30 cellular contexts compared by ENCODE assay signal in the genomic region with DNA sequence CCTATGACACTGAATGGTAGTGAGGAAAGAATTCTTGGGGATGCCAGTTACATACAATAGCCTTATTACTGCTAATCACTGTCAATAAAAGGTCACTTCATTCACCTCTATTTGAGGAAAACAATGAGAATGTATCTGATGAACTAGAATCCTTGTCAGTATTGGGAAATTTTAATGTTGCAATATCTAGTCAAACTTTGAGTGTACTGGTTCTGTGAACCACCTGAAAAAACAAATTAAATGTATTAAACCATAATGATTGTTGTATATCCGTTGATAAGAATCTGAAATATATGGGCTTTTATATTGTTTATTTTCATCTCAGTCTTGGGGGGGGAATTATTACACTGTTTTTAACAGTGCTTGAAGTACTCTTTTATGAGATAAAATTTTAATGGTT.
"Had no signal": no experiment of that assay in that cellular context is flagged by ENCODE, and none has a peak within 500 bp of the region (broad histone marks: within the 10 kb centered on the region; RNA-seq: fewer than 3 reads in every experiment).

No MANE protein-coding gene starts in this region.

- H3K4me1 Mint-ChIP-seq: nephron; neural crest cell; stimulated activated naive B cell treated with anti-CD40 and anti-IgM and Interleukin-4, amounts not matched to agents 10 μg/mL and 1 μg/mL and 100 μg/mL, for 72 hours had no signal

- H3K4me3 Mint-ChIP-seq: naive thymus-derived CD8-positive, alpha-beta T cell; nephron; neural crest cell; stimulated activated naive B cell treated with anti-CD40 and anti-IgM and Interleukin-4, amounts not matched to agents 10 μg/mL and 1 μg/mL and 100 μg/mL, for 72 hours had no signal

- H3K27me3 Mint-ChIP-seq: naive thymus-derived CD8-positive, alpha-beta T cell; stimulated activated naive B cell treated with anti-CD40 and anti-IgM and Interleukin-4, amounts not matched to agents 10 μg/mL and 1 μg/mL and 100 μg/mL, for 72 hours had no signal

- H3K4me3 ChIP-seq: lower lobe of right lung, pancreas, prostate gland, skin epidermis, stomach, testis, thyroid gland, transverse colon, upper lobe of left lung, vagina had no signal

- H3K27ac ChIP-seq: lower lobe of right lung, pancreas, prostate gland, skin epidermis, stomach, testis, thyroid gland, upper lobe of left lung, vagina had no signal

- FAIRE-seq: keratinocyte, pancreas had no signal

- H3K9me3 ChIP-seq: lower lobe of right lung, pancreas, prostate gland, stomach, testis, thyroid gland, transverse colon, upper lobe of left lung, vagina had no signal

- H3K27ac Mint-ChIP-seq: nephron; stimulated activated naive B cell treated with anti-CD40 and anti-IgM and Interleukin-4, amounts not matched to agents 10 μg/mL and 1 μg/mL and 100 μg/mL, for 72 hours had no signal

- DNase-seq: kidney glomerular epithelial cell; left cardiac atrium; lower lobe of right lung; mammary epithelial cell; mesenchymal stem cell; naive thymus-derived CD8-positive, alpha-beta T cell; nucleus accumbens; pancreas; posterior cingulate gyrus; retina; right cardiac atrium; stimulated activated CD4-positive, alpha-beta T cell treated with anti-CD3 and anti-CD28 coated beads, Interleukin-12 subunit alpha, Interleukin-12 subunit beta, amount 100 ng/mL, for 4 hours; stimulated activated CD4-positive, alpha-beta T cell treated with anti-CD3 and anti-CD28 coated beads, Interleukin-15, amount 100 ng/mL, for 24 hours; stimulated activated CD4-positive, alpha-beta T cell treated with anti-CD3 and anti-CD28 coated beads, Interleukin-2, amount 100 ng/mL, for 24 hours; stimulated activated CD4-positive, alpha-beta T cell treated with anti-CD3 and anti-CD28 coated beads, Interleukin-4, amount 100 ng/mL, for 1 hour; stimulated activated naive B cell treated with anti-CD40 and anti-IgM and Interleukin-4, amounts not matched to agents 10 μg/mL and 1 μg/mL and 100 μg/mL, for 72 hours; stimulated activated naive CD8-positive, alpha-beta T cell treated with anti-CD3 and anti-CD28 coated beads, Interleukin-15, Interleukin-2, amounts not matched to agents 100 U/mL and 50 U/mL, for 24 hours; stomach; testis; thyroid gland; transverse colon; upper lobe of left lung had no signal

- H3K4me1 ChIP-seq: lower lobe of right lung, pancreas, prostate gland, stomach, thyroid gland, upper lobe of left lung, vagina had no signal

- H3K9me3 Mint-ChIP-seq: naive thymus-derived CD8-positive, alpha-beta T cell; nephron; neural crest cell; stimulated activated naive B cell treated with anti-CD40 and anti-IgM and Interleukin-4, amounts not matched to agents 10 μg/mL and 1 μg/mL and 100 μg/mL, for 72 hours had no signal

- H3K36me3 ChIP-seq: prostate gland had no signal

- H3K27me3 ChIP-seq: pancreas, stomach, testis, thyroid gland, transverse colon, upper lobe of left lung, vagina had no signal

- ATAC-seq: left cardiac atrium; left lobe of liver; lower lobe of right lung; naive thymus-derived CD8-positive, alpha-beta T cell; pancreas; right cardiac atrium; sciatic nerve; stimulated activated naive B cell treated with anti-CD40 and anti-IgM and Interleukin-4, amounts not matched to agents 10 μg/mL and 1 μg/mL and 100 μg/mL, for 72 hours; stimulated activated naive CD8-positive, alpha-beta T cell treated with anti-CD3 and anti-CD28 coated beads, Interleukin-15, Interleukin-2, amounts not matched to agents 100 U/mL and 50 U/mL, for 24 hours had no signal
